In the genomic region with DNA sequence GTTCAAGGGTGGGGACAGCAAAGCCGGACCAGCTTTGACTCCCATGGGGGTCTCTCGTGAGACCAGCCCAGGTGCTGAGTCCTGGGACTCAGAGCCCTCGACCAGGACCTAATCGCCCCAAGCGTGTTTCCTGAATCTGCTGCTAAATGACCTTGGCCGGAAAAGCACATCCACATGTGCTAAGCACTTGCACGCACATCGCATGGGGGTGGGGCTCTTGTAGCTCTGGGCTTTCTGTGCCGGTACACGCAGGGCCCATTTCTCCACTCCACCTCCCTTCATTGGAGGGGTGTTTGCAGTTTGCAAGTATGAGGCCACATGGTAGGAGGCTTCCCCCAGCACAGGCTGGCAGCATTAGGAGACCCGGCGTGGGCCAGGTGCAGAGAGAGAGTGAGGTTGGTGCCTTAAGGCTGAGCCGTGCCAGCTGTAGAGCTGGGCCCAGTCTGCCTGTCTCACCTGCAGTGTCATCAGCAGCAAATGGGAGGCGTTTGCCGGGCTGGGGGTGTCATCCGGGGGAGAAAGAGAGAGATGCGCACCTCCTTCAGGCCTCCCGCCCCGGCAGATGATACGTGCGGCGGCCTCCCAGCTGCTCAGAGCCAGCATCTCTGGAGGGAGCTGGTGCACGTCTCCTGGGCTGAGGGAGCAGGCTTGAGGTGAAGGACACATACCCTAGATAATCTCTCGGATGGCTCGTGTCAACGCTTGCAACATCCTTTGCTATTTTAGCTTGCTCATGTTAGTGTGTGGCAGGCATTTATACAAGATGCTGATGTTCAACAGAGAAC, we compare ENCODE assay signal across 8 cellular contexts. TPM values are rescaled to one million over a fixed set of nuclear protein-coding genes. Genes with fewer than 3 reads are reported as not detected.
A peak's percentile ranks its signal among the peaks of the same experiment; 100 is the strongest.
DNase-seq lines count a peak whose midpoint lies in the region; ATAC-seq and TF ChIP-seq lines count a peak whose summit lies in the region.

No MANE protein-coding gene starts in this region.

- peaks cover 23% of the 10 kb centered on the region for H3K36me3 Mint-ChIP-seq in activated CD4-positive, alpha-beta memory T cell treated with anti-CD3 and anti-CD28 coated beads, Interleukin-2, amount 10 ng/mL, durations not matched to agents 7 days and 5 days (ENCODE audit: low read depth)
- peaks cover 5% of the 10 kb centered on the region; the same call in 1 of the 2 replicates for H3K36me3 Mint-ChIP-seq in HFFc6 (ENCODE audit: low read depth)

- peak overlapping the region; percentile 98 for H3K27ac Mint-ChIP-seq in activated CD4-positive, alpha-beta memory T cell treated with anti-CD3 and anti-CD28 coated beads, Interleukin-2, amount 10 ng/mL, durations not matched to agents 7 days and 5 days
- no peak overlapping the region for H3K27ac Mint-ChIP-seq in HFFc6

- CTCF ChIA-PET in activated CD4-positive, alpha-beta memory T cell treated with anti-CD3 and anti-CD28 coated beads, Interleukin-2, amount 10 ng/mL, durations not matched to agents 7 days and 5 days (lab: Charles Lee), result interaction anchor here (0.6 to 4.0 kb wide), 6 partner anchors 12 to 1293 kb away, joined by 3 to 19 read pairs (median 6); no protein-coding TSS in a partner anchor

- no peak for TF ChIP-seq CTCF in GM12865 (IDR thresholded peaks at IDR 0.05; ENCODE audit: insufficient read depth, low read depth, low read length, missing control alignments)
- no peak for TF ChIP-seq CTCF in fibroblast of villous mesenchyme (IDR thresholded peaks at IDR 0.05; ENCODE audit: insufficient read depth, low read depth, low read length)
- no peak for TF ChIP-seq CTCF in HFFc6 (IDR thresholded peaks at IDR 0.05)

- POLR2A ChIA-PET in activated CD4-positive, alpha-beta memory T cell treated with anti-CD3 and anti-CD28 coated beads, Interleukin-2, amount 10 ng/mL, durations not matched to agents 7 days and 5 days (lab: Charles Lee), result interaction anchor here (0.8 to 3.8 kb wide), 9 partner anchors 9 to 108 kb away, joined by 3 to 29 read pairs (median 8); no protein-coding TSS in a partner anchor

- H3K4me1 Mint-ChIP-seq in activated CD4-positive, alpha-beta memory T cell treated with anti-CD3 and anti-CD28 coated beads, Interleukin-2, amount 10 ng/mL, durations not matched to agents 7 days and 5 days, result peaks cover 59% of the 10 kb centered on the region
- H3K4me1 Mint-ChIP-seq in HFFc6 (ENCODE audit: low read depth), result no peaks in the 10 kb centered on the region; the same call in 1 of the 2 replicates

- DNase-seq in GM12865 (ENCODE audit: low read depth) (peak; percentile 89), fibroblast of villous mesenchyme (ENCODE audit: low read depth) (peak; percentile 50), NCI-H748 (lab: John Stamatoyannopoulos, UW; ENCODE audit: unreplicated experiment) (no peak), HFFc6 (no peak), HCEC 1CT (no peak)
- peak; percentile 53 for DNase-seq in activated CD4-positive, alpha-beta memory T cell treated with anti-CD3 and anti-CD28 coated beads, Interleukin-2, amount 10 ng/mL, durations not matched to agents 7 days and 5 days
- peak; percentile 2 for DNase-seq in stimulated activated CD8-positive, alpha-beta memory T cell treated with anti-CD3 and anti-CD28 coated beads, Interleukin-15, amount 100 ng/mL, for 24 hours (ENCODE audit: low read depth)

- no peaks in the 10 kb centered on the region for H3K9me3 Mint-ChIP-seq in activated CD4-positive, alpha-beta memory T cell treated with anti-CD3 and anti-CD28 coated beads, Interleukin-2, amount 10 ng/mL, durations not matched to agents 7 days and 5 days
- H3K9me3 Mint-ChIP-seq in HFFc6, result peaks cover 1% of the 10 kb centered on the region; the same call in 1 of the 2 replicates

- no peaks in the 10 kb centered on the region for H3K27me3 Mint-ChIP-seq in activated CD4-positive, alpha-beta memory T cell treated with anti-CD3 and anti-CD28 coated beads, Interleukin-2, amount 10 ng/mL, durations not matched to agents 7 days and 5 days
- no peaks in the 10 kb centered on the region; the same call in 1 of the 2 replicates for H3K27me3 Mint-ChIP-seq in HFFc6 (ENCODE audit: insufficient read depth)

- ATAC-seq in HG03060 (IDR thresholded peaks at IDR 0.05; ENCODE audit: low read depth, unreplicated experiment), result peak; percentile 37

- H3K4me3 ChIP-seq in GM12865 (ENCODE audit: low read depth, low read length) (peak overlapping the region; percentile 45), fibroblast of villous mesenchyme (ENCODE audit: low read depth, low read length) (no peak overlapping the region)

- H3K4me3 Mint-ChIP-seq in activated CD4-positive, alpha-beta memory T cell treated with anti-CD3 and anti-CD28 coated beads, Interleukin-2, amount 10 ng/mL, durations not matched to agents 7 days and 5 days, result peak overlapping the region; percentile 71
- H3K4me3 Mint-ChIP-seq in HFFc6, result no peak overlapping the region

RNA-seq across cellular contexts. Expression of gene CLCN4, which starts 45.2 kb away (rescaled TPM):
- not detected for total RNA-seq in activated CD4-positive, alpha-beta memory T cell treated with anti-CD3 and anti-CD28 coated beads, Interleukin-2, amount 10 ng/mL, durations not matched to agents 7 days and 5 days
- 1.3 and 2.3 TPM in 2 replicates for total RNA-seq in fibroblast of villous mesenchyme
- total RNA-seq in HFFc6 (2021; fragmentation: NEBNext Ultra II Directional; extraction: Animal tissue kit (Norgen Biotek cat#: 25700)), result under 1 TPM in 2 of 6 experiments, not detected in 4; 0.14 to 0.17 TPM

Comparison
In these comparisons a context has a peak if more than half of its experiments do, and no peak if none do; other contexts are left out.
1. DNase-seq: peak in GM12865 (single experiment), activated CD4-positive, alpha-beta memory T cell treated with anti-CD3 and anti-CD28 coated beads, Interleukin-2, amount 10 ng/mL, durations not matched to agents 7 days and 5 days (single experiment), fibroblast of villous mesenchyme (single experiment) and stimulated activated CD8-positive, alpha-beta memory T cell treated with anti-CD3 and anti-CD28 coated beads, Interleukin-15, amount 100 ng/mL, for 24 hours (single experiment); none in NCI-H748 (single experiment), HFFc6 (single experiment) and HCEC 1CT (single experiment).